In genomic region chr9:131530930-131531832, GRCh38 we compare ENCODE assay signal across 8 cellular contexts. TPM values are rescaled to one million over a fixed set of nuclear protein-coding genes. Genes with fewer than 3 reads are reported as not detected.
DNase-seq lines count a peak whose midpoint lies in the region; ATAC-seq and TF ChIP-seq lines count a peak whose summit lies in the region.

Gene UCK1 (minus strand): TSS chr9:131531263. CDS start chr9:131531174, 89 bp downstream.

- ATAC-seq in HG02763 (IDR thresholded peaks at IDR 0.05; ENCODE audit: unreplicated experiment): peak; percentile 83

- H3K4me3 ChIP-seq in right atrium auricular region (peak within 1 kb of the TSS; percentile 90 to 100), urinary bladder (ENCODE audit: low read depth, low read length) (peak within 1 kb of the TSS; percentile 97)

- H3K9me3 ChIP-seq in right atrium auricular region: no peaks in the 10 kb centered on the region

- in situ Hi-C loops in GM13976 (cut with MboI; ENCODE audit: low sequenced_read_pairs, unreplicated experiment): no loop called here

- H3K36me3 ChIP-seq in right atrium auricular region (peaks cover 33% of the 10 kb centered on the region), urinary bladder (ENCODE audit: insufficient read depth) (peaks cover 3% of the 10 kb centered on the region)

- 5% methylated on average over 101 of the region's 101 CpGs for WGBS in urinary bladder

- H3K4me1 ChIP-seq in right atrium auricular region (peaks cover 0 to 17% of the 10 kb centered on the region in 2 donors), urinary bladder (ENCODE audit: insufficient read depth) (no peaks in the 10 kb centered on the region)

- intact Hi-C loops in T-helper 2 cell treated with Interferon-gamma antibody and Interleukin-4, amounts not matched to agents 100 ng/mL and 5 ng/mL, for 36 hours (cut with micrococcal nuclease): loop anchor here (1.0 to 2.0 kb wide), 2 partner anchors 26 to 406 kb away; partner anchors contain the start of gene NUP214

- TF ChIP-seq CTCF in GM13976 (IDR thresholded peaks at IDR 0.05; ENCODE audit: borderline replicate concordance, control extremely low read depth, extremely low read depth, insufficient read depth, missing control alignments): no peak
- TF ChIP-seq CTCF in right atrium auricular region (IDR thresholded peaks at IDR 0.05): peak in 1 of 2 donors; percentile 6

- DNase-seq in GM13976 (ENCODE audit: low spot score) (peak; percentile 99), NCI-H1436 treated with DMSO at 0.1 percent for 48 hours (lab: John Stamatoyannopoulos, UW) (peak; percentile 11), anterior cingulate cortex (lab: John Stamatoyannopoulos, UW) (peak in 57 of 58 donors; percentile 8 to 87 (median 71)), right atrium auricular region (ENCODE audit: low spot score) (peak; percentile 70), pulmonary artery endothelial cell (ENCODE audit: low read depth, low spot score) (peak; percentile 43)

- H3K27ac ChIP-seq in right atrium auricular region (peak within 1 kb of the TSS; percentile 78 to 84), urinary bladder (ENCODE audit: low read depth) (peak within 1 kb of the TSS; percentile 69)

- H3K27me3 ChIP-seq in right atrium auricular region: no peaks in the 10 kb centered on the region

RNA-seq across cellular contexts. Expression of gene UCK1, which starts in this region (rescaled TPM):
- total RNA-seq in T-helper 2 cell treated with Interferon-gamma antibody and Interleukin-4, amounts not matched to agents 100 ng/mL and 5 ng/mL, for 36 hours: 28.6 and 30.1 TPM in 2 replicates
- 10 to 100 TPM; 21.2 to 37.8 TPM for total RNA-seq in right atrium auricular region
- 21.9 and 28.3 TPM in 2 replicates for total RNA-seq in pulmonary artery endothelial cell
- total RNA-seq in urinary bladder: 7.3 TPM
- 39.1 TPM for polyA plus RNA-seq in urinary bladder

Comparison
In these comparisons a context has a peak if more than half of its experiments do, and no peak if none do; other contexts are left out.
1. Peak in every context shown above with its lines: DNase-seq, ATAC-seq, H3K4me3 ChIP-seq and H3K27ac ChIP-seq.
2. DNase-seq: peak in every context shown above with its lines; median percentile 99 in GM13976; 71 in anterior cingulate cortex; 70 in right atrium auricular region; 43 in pulmonary artery endothelial cell; 11 in NCI-H1436 treated with DMSO at 0.1 percent for 48 hours.